28 cellular contexts compared by ENCODE assay signal in the genomic region with DNA sequence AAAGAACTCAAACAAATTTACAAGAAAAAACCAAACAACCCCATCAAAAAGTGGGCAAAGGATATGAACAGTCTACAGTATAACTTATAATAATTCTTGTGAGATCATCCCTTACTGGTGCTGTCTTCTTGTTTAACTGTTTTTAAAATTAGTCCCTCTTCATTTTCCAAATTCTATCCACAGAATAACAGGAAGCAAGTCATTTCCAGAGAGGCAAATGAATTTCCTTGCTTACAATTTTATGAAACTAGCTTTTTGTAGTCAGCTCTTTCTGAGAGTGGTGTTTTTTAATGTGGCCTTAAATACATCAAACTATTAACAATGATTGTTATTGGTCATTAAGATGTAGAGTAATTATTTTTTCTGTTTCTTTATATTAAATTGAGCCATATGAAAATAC.
"Had no signal": no experiment of that assay in that cellular context is flagged by ENCODE, and none has a peak within 500 bp of the region (broad histone marks: within the 10 kb centered on the region; RNA-seq: fewer than 3 reads in every experiment).

No MANE protein-coding gene starts in this region.

- H3K27me3 ChIP-seq: adrenal gland, body of pancreas, colonic mucosa, gastroesophageal sphincter, right lobe of liver, uterus had no signal

- ATAC-seq: body of pancreas; gastroesophageal sphincter; left cardiac atrium; naive thymus-derived CD8-positive, alpha-beta T cell; stimulated activated effector memory CD8-positive, alpha-beta T cell treated with anti-CD3 and anti-CD28 coated beads, Interleukin-12 subunit alpha, Interleukin-12 subunit beta, amount 100 ng/mL, for 72 hours had no signal

- H3K4me3 ChIP-seq: adrenal gland, body of pancreas, colonic mucosa, gastroesophageal sphincter, right lobe of liver, skin epidermis, uterus had no signal

- H3K4me1 ChIP-seq: adrenal gland, body of pancreas, colonic mucosa, gastroesophageal sphincter, right lobe of liver, uterus had no signal

- DNase-seq: activated CD4-positive, alpha-beta memory T cell treated with anti-CD3 and anti-CD28 coated beads for 36 hours; activated CD4-positive, alpha-beta T cell treated with anti-CD3 and anti-CD28 coated beads, Interleukin-2, amount 10 ng/mL, durations not matched to agents 24 days and 14 days; activated CD4-positive, CD25-positive, alpha-beta regulatory T cell treated with anti-CD3 and anti-CD28 coated beads, Interleukin-2, amount 50 U/mL, for 72 hours; activated CD8-positive, alpha-beta memory T cell treated with anti-CD3 and anti-CD28 coated beads, Interleukin-2, amount 50 U/mL, for 4 hours; activated effector memory CD4-positive, alpha-beta T cell treated with anti-CD3 and anti-CD28 coated beads, Interleukin-2, amount 50 U/mL, for 16 hours; activated naive CD4-positive, alpha-beta T cell treated with anti-CD3 and anti-CD28 coated beads for 36 hours; activated naive CD8-positive, alpha-beta T cell treated with anti-CD3 and anti-CD28 coated beads for 36 hours; activated T-cell treated with anti-CD3 and anti-CD28 coated beads, Interleukin-2, amount 50 U/mL, for 1 hour; adrenal gland; aorta; body of pancreas; cerebellar nuclear complex; colonic mucosa; endodermal cell; left cardiac atrium; mesenchymal stem cell; naive thymus-derived CD8-positive, alpha-beta T cell; occipital lobe; right lobe of liver; SK-N-SH; stimulated activated CD4-positive, alpha-beta T cell treated with anti-CD3 and anti-CD28 coated beads, Interleukin-4, amount 100 ng/mL, for 24 hours; substantia nigra; SW 1271; T-helper 9 cell; uterus had no signal

- H3K27ac ChIP-seq: adrenal gland, body of pancreas, colonic mucosa, gastroesophageal sphincter had no signal

- H3K36me3 ChIP-seq: adrenal gland, colonic mucosa, right lobe of liver, uterus had no signal

- H3K9me3 ChIP-seq: adrenal gland, body of pancreas, colonic mucosa, right lobe of liver, SK-N-SH, uterus had no signal
